Comparison of ENCODE assay signal across 1 cellular context in genomic region chr18:69638056-69638455, GRCh38.
A peak's percentile ranks its signal among the peaks of the same experiment; 100 is the strongest.
TF ChIP-seq lines count a peak whose summit lies in the region.

No MANE protein-coding gene starts in this region.

TF ChIP-seq in K562, 482 proteins besides CTCF, POLR2A, EP300 and RAD21:
- TF ChIP-seq ZBTB40 (IDR thresholded peaks at IDR 0.05) (peak; percentile 76), ZBTB40 (CRISPR knock-in tag; IDR thresholded peaks at IDR 0.05) (no peak), ZFX (CRISPR knock-in tag; IDR thresholded peaks at IDR 0.05) (no peak)
TF ChIP-seq in K562: peak in this region for 1.
